ENCODE assay signal across 18 cellular contexts in genomic region chr2:94873362-94874276, GRCh38. TPM values are rescaled to one million over a fixed set of nuclear protein-coding genes. Genes with fewer than 3 reads are reported as not detected.
DNase-seq lines count a peak whose midpoint lies in the region; ATAC-seq and TF ChIP-seq lines count a peak whose summit lies in the region.
"Had no signal": no experiment of that assay in that cellular context is flagged by ENCODE, and none has a peak within 500 bp of the region (broad histone marks: within the 10 kb centered on the region; RNA-seq: fewer than 3 reads in every experiment).

No MANE protein-coding gene starts in this region.

- no peaks in the 10 kb centered on the region for H3K9me3 Mint-ChIP-seq in activated CD8-positive, alpha-beta T cell treated with anti-CD3 and anti-CD28 coated beads for 36 hours
- H3K9me3 Mint-ChIP-seq: activated T-helper 1 cell treated with anti-CD3 and anti-CD28 coated beads, Interleukin-12 subunit alpha, Interleukin-12 subunit beta, Interleukin-2, Interleukin-4 antibody, amounts not matched to agents 30 ng/mL and 10 ng/mL and 1 ng/mL, durations not matched to agents 14 hours and 24 hours and 36 hours; HFFc6; immature natural killer cell; neural crest cell had no signal

- no peak overlapping the region for H3K27ac Mint-ChIP-seq in activated CD8-positive, alpha-beta T cell treated with anti-CD3 and anti-CD28 coated beads for 36 hours
- H3K27ac Mint-ChIP-seq: activated T-helper 1 cell treated with anti-CD3 and anti-CD28 coated beads, Interleukin-12 subunit alpha, Interleukin-12 subunit beta, Interleukin-2, Interleukin-4 antibody, amounts not matched to agents 30 ng/mL and 10 ng/mL and 1 ng/mL, durations not matched to agents 14 hours and 24 hours and 36 hours; HFFc6; immature natural killer cell had no signal

- no peaks in the 10 kb centered on the region for H3K4me1 Mint-ChIP-seq in activated CD8-positive, alpha-beta T cell treated with anti-CD3 and anti-CD28 coated beads for 36 hours (ENCODE audit: low read depth)
- H3K4me1 Mint-ChIP-seq: immature natural killer cell, neural crest cell had no signal

- H3K79me2 ChIP-seq in MM.1S (ENCODE audit: low read length) = no peaks in the 10 kb centered on the region

- H2AFZ ChIP-seq in MM.1S (ENCODE audit: low read length) = 0 out of 2 replicates have a peak overlapping the region, but pooled peaks have one; percentile 11

- H3K36me3 ChIP-seq in HEK293 (ENCODE audit: control insufficient read depth in 2 of 2, insufficient read depth in 1 of 2, low read length in 2 of 2) (no peaks in the 10 kb centered on the region), MM.1S (replicated peaks; ENCODE audit: insufficient read depth, low read length) (no peaks in the 10 kb centered on the region), iPS-18a (ENCODE audit: control insufficient read depth, low read depth, low read length) (no peaks in the 10 kb centered on the region)
- H3K36me3 ChIP-seq: SJCRH30, tibial artery had no signal

- peak overlapping the region; percentile 30; the same call in 1 of the 2 replicates for H3K4me2 ChIP-seq in MM.1S (ENCODE audit: low read depth, low read length)

- intact Hi-C loops in activated CD8-positive, alpha-beta T cell treated with anti-CD3 and anti-CD28 coated beads for 36 hours (cut with micrococcal nuclease) = loop anchor here (5.0 kb wide), 1 partner anchor 84 kb away; no protein-coding TSS in a partner anchor

- H4K20me1 ChIP-seq in MM.1S (ENCODE audit: insufficient read depth, low read length) = no peaks in the 10 kb centered on the region

- TF ChIP-seq CTCF in HEK293 (tag by site-specific recombination; IDR thresholded peaks at IDR 0.05) (no peak), MM.1S (IDR thresholded peaks at IDR 0.05; ENCODE audit: low read length) (no peak)
- TF ChIP-seq CTCF in activated CD8-positive, alpha-beta T cell treated with anti-CD3 and anti-CD28 coated beads for 36 hours (IDR thresholded peaks at IDR 0.05) = no peak

- no peak for DNase-seq in MM.1S
- DNase-seq in activated gamma-delta T cell treated with Interleukin-2 at 50 U/mL for 16 hours = no peak
- no peak for DNase-seq in NOMO-1 treated with DMSO at 0.1 percent for 48 hours (lab: John Stamatoyannopoulos, UW; ENCODE audit: unreplicated experiment)
- no peak for DNase-seq in activated CD8-positive, alpha-beta T cell treated with anti-CD3 and anti-CD28 coated beads for 36 hours
- DNase-seq: amniotic stem cell, foreskin melanocyte, HFFc6, mesenchymal stem cell had no signal

- no peaks in the 10 kb centered on the region for H3F3A ChIP-seq in MM.1S (ENCODE audit: insufficient read depth, low read length)

- CTCF ChIA-PET in HEK293 (lab: Yijun Ruan, JAX) = interaction anchor here (0.6 to 9.8 kb wide), 13 partner anchors 8 to 296 kb away, joined by 3 to 86 read pairs (median 3); no protein-coding TSS in a partner anchor
- CTCF ChIA-PET in activated CD8-positive, alpha-beta T cell treated with anti-CD3 and anti-CD28 coated beads for 36 hours (lab: Charles Lee) = interaction anchor here (0.7 to 1.7 kb wide), 5 partner anchors 9 to 84 kb away, joined by 3 to 12 read pairs (median 3); no protein-coding TSS in a partner anchor

- no peaks in the 10 kb centered on the region for H3K9me2 ChIP-seq in MM.1S (replicated peaks; ENCODE audit: insufficient read depth, low read length)

- H3K9me3 ChIP-seq in HEK293 (ENCODE audit: control insufficient read depth, insufficient read depth, low read depth, low read length) = no peaks in the 10 kb centered on the region
- no peaks in the 10 kb centered on the region for H3K9me3 ChIP-seq in MM.1S (replicated peaks; ENCODE audit: insufficient read depth, low read length)
- no peaks in the 10 kb centered on the region for H3K9me3 ChIP-seq in iPS-18a (ENCODE audit: control insufficient read depth, low read depth, low read length)
- H3K9me3 ChIP-seq: Caco-2, SJCRH30, tibial artery had no signal

- H3K27me3 ChIP-seq in MM.1S (replicated peaks; ENCODE audit: insufficient read depth, low read length) (no peaks in the 10 kb centered on the region), iPS-18a (ENCODE audit: control insufficient read depth, insufficient read depth, low read length) (peaks cover 34% of the 10 kb centered on the region)
- H3K27me3 ChIP-seq: SJCRH30 had no signal

- H3K36me3 Mint-ChIP-seq in activated CD8-positive, alpha-beta T cell treated with anti-CD3 and anti-CD28 coated beads for 36 hours (ENCODE audit: low read depth) = no peaks in the 10 kb centered on the region
- H3K36me3 Mint-ChIP-seq: immature natural killer cell had no signal

- ATAC-seq in GM18511 (IDR thresholded peaks at IDR 0.05; ENCODE audit: unreplicated experiment) (peak; percentile 17), GM18517 (IDR thresholded peaks at IDR 0.05; ENCODE audit: unreplicated experiment) (no peak)
- ATAC-seq in activated CD8-positive, alpha-beta T cell treated with anti-CD3 and anti-CD28 coated beads for 36 hours = no peak

- no peaks in the 10 kb centered on the region for H3K4me1 ChIP-seq in HEK293 (ENCODE audit: control insufficient read depth, insufficient read depth, low read length)
- H3K4me1 ChIP-seq in MM.1S (ENCODE audit: low read length) = no peaks in the 10 kb centered on the region
- no peaks in the 10 kb centered on the region for H3K4me1 ChIP-seq in iPS-18a (ENCODE audit: control insufficient read depth, low read depth, low read length)
- H3K4me1 ChIP-seq: Caco-2, SJCRH30 had no signal

- POLR2A ChIA-PET in HEK293 (lab: Yijun Ruan, JAX) = no interaction called here
- POLR2A ChIA-PET in activated CD8-positive, alpha-beta T cell treated with anti-CD3 and anti-CD28 coated beads for 36 hours (lab: Charles Lee) = no interaction called here

- H3K9ac ChIP-seq in MM.1S (ENCODE audit: low read length) (no peak overlapping the region), iPS-18a (ENCODE audit: low read length) (no peak overlapping the region)

- H3K27ac ChIP-seq in HEK293 (ENCODE audit: extremely low read depth, low read depth, low read length) (no peak overlapping the region), MM.1S (ENCODE audit: low read length) (no peak overlapping the region), iPS-18a (ENCODE audit: low read length) (no peak overlapping the region)
- H3K27ac ChIP-seq: SJCRH30, tibial artery had no signal

- H3K4me3 ChIP-seq in HEK293 (ENCODE audit: low read depth, low read length) (no peak overlapping the region), MM.1S (ENCODE audit: low read length) (no peak overlapping the region), iPS-18a (ENCODE audit: low read length) (peak overlapping the region; percentile 30)
- H3K4me3 ChIP-seq: SJCRH30, tibial artery had no signal

- H3K4me3 Mint-ChIP-seq in activated CD8-positive, alpha-beta T cell treated with anti-CD3 and anti-CD28 coated beads for 36 hours = no peak overlapping the region
- H3K4me3 Mint-ChIP-seq: activated T-helper 1 cell treated with anti-CD3 and anti-CD28 coated beads, Interleukin-12 subunit alpha, Interleukin-12 subunit beta, Interleukin-2, Interleukin-4 antibody, amounts not matched to agents 30 ng/mL and 10 ng/mL and 1 ng/mL, durations not matched to agents 14 hours and 24 hours and 36 hours; HFFc6; immature natural killer cell; neural crest cell had no signal

- peaks cover 3% of the 10 kb centered on the region for H3K27me3 Mint-ChIP-seq in activated CD8-positive, alpha-beta T cell treated with anti-CD3 and anti-CD28 coated beads for 36 hours

TF ChIP-seq in HEK293, 187 proteins besides CTCF, POLR2A, EP300 and RAD21:
- TF ChIP-seq ZNF692 (tag by site-specific recombination; IDR thresholded peaks at IDR 0.05) = peak; percentile 88
- peak; percentile 78; the same call in 1 of the 2 replicates for TF ChIP-seq ZFP69B (tag by site-specific recombination; IDR thresholded peaks at IDR 0.05)
- no peak for TF ChIP-seq ZNF704 (tag by site-specific recombination; IDR thresholded peaks at IDR 0.05)

RNA-seq across cellular contexts. Expression of gene TEKT4, which starts 2.4 kb away (rescaled TPM):
- not detected for total RNA-seq in activated CD8-positive, alpha-beta T cell treated with anti-CD3 and anti-CD28 coated beads for 36 hours
- total RNA-seq: Caco-2, HFFc6, neural crest cell, SJCRH30 had no signal
